In genomic region chr11:13343931-13344717, GRCh38 we compare ENCODE assay signal across 8 cellular contexts.
DNase-seq lines count a peak whose midpoint lies in the region; ATAC-seq and TF ChIP-seq lines count a peak whose summit lies in the region.

No MANE protein-coding gene starts in this region.

- DNase-seq in AG09309 (ENCODE audit: low read depth) (peak; percentile 23), HT-29 (ENCODE audit: low spot score) (peak; percentile 93), NOMO-1 treated with DMSO at 0.1 percent for 48 hours (lab: John Stamatoyannopoulos, UW; ENCODE audit: unreplicated experiment) (peak; percentile 62)
- DNase-seq in activated CD8-positive, alpha-beta memory T cell treated with anti-CD3 and anti-CD28 coated beads, Interleukin-2, amount 50 U/mL, for 4 hours = peak; percentile 73
- no peak for DNase-seq in natural killer cell treated with Interleukin-12 subunit alpha and Interleukin-12 subunit beta and Interleukin-15 and Interleukin-18, amount 100 ng/mL, for 72 hours (ENCODE audit: low spot score)

- H3K9me3 Mint-ChIP-seq in natural killer cell treated with Interleukin-12 subunit alpha and Interleukin-12 subunit beta and Interleukin-15 and Interleukin-18, amount 100 ng/mL, for 72 hours = no peaks in the 10 kb centered on the region
- H3K9me3 Mint-ChIP-seq in stimulated activated naive CD8-positive, alpha-beta T cell treated with anti-CD3 and anti-CD28 coated beads, Interleukin-15, Interleukin-2, amounts not matched to agents 100 ng/mL and 50 ng/mL, for 24 hours = no peaks in the 10 kb centered on the region

- no peaks in the 10 kb centered on the region for H3K27me3 Mint-ChIP-seq in natural killer cell treated with Interleukin-12 subunit alpha and Interleukin-12 subunit beta and Interleukin-15 and Interleukin-18, amount 100 ng/mL, for 72 hours
- H3K27me3 Mint-ChIP-seq in stimulated activated naive CD8-positive, alpha-beta T cell treated with anti-CD3 and anti-CD28 coated beads, Interleukin-15, Interleukin-2, amounts not matched to agents 100 ng/mL and 50 ng/mL, for 24 hours = no peaks in the 10 kb centered on the region

- H3K4me3 Mint-ChIP-seq in natural killer cell treated with Interleukin-12 subunit alpha and Interleukin-12 subunit beta and Interleukin-15 and Interleukin-18, amount 100 ng/mL, for 72 hours = no peak overlapping the region
- H3K4me3 Mint-ChIP-seq in stimulated activated naive CD8-positive, alpha-beta T cell treated with anti-CD3 and anti-CD28 coated beads, Interleukin-15, Interleukin-2, amounts not matched to agents 100 ng/mL and 50 ng/mL, for 24 hours = no peak overlapping the region

- peaks cover 56 to 69% of the 10 kb centered on the region in 2 donors for H3K4me1 Mint-ChIP-seq in natural killer cell treated with Interleukin-12 subunit alpha and Interleukin-12 subunit beta and Interleukin-15 and Interleukin-18, amount 100 ng/mL, for 72 hours (ENCODE audit: low read depth in 2 of 2)
- peaks cover 48% of the 10 kb centered on the region for H3K4me1 Mint-ChIP-seq in stimulated activated naive CD8-positive, alpha-beta T cell treated with anti-CD3 and anti-CD28 coated beads, Interleukin-15, Interleukin-2, amounts not matched to agents 100 ng/mL and 50 ng/mL, for 24 hours (ENCODE audit: low read depth)

- peak overlapping the region in 1 of 2 donors; percentile 32 for H3K27ac Mint-ChIP-seq in natural killer cell treated with Interleukin-12 subunit alpha and Interleukin-12 subunit beta and Interleukin-15 and Interleukin-18, amount 100 ng/mL, for 72 hours
- peak overlapping the region; percentile 12 for H3K27ac Mint-ChIP-seq in stimulated activated naive CD8-positive, alpha-beta T cell treated with anti-CD3 and anti-CD28 coated beads, Interleukin-15, Interleukin-2, amounts not matched to agents 100 ng/mL and 50 ng/mL, for 24 hours

- TF ChIP-seq CTCF in AG09309 (IDR thresholded peaks at IDR 0.05; ENCODE audit: control insufficient read depth, insufficient read depth, low read depth, low read length, missing control alignments) = peak; percentile 82

- peak; percentile 65 for ATAC-seq in GM18909 (IDR thresholded peaks at IDR 0.05; ENCODE audit: poor library complexity, unreplicated experiment)
- peak; percentile 64 for ATAC-seq in esophagus mucosa
- ATAC-seq in natural killer cell treated with Interleukin-12 subunit alpha and Interleukin-12 subunit beta and Interleukin-15 and Interleukin-18, amount 100 ng/mL, for 72 hours = peak; percentile 57 to 71

- no peak overlapping the region for H3K4me3 ChIP-seq in AG09309 (ENCODE audit: control insufficient read depth, low read depth, low read length)

- no peaks in the 10 kb centered on the region for H3K36me3 Mint-ChIP-seq in natural killer cell treated with Interleukin-12 subunit alpha and Interleukin-12 subunit beta and Interleukin-15 and Interleukin-18, amount 100 ng/mL, for 72 hours
- H3K36me3 Mint-ChIP-seq in stimulated activated naive CD8-positive, alpha-beta T cell treated with anti-CD3 and anti-CD28 coated beads, Interleukin-15, Interleukin-2, amounts not matched to agents 100 ng/mL and 50 ng/mL, for 24 hours (ENCODE audit: low read depth) = peaks cover 6% of the 10 kb centered on the region
